ENCODE assay signal across 21 cellular contexts in genomic region chr4:29066856-29067255, GRCh38.
A peak's percentile ranks its signal among the peaks of the same experiment; 100 is the strongest.
DNase-seq lines count a peak whose midpoint lies in the region; ATAC-seq and TF ChIP-seq lines count a peak whose summit lies in the region.
"Had no signal": no experiment of that assay in that cellular context is flagged by ENCODE, and none has a peak within 500 bp of the region (broad histone marks: within the 10 kb centered on the region; RNA-seq: fewer than 3 reads in every experiment).

No MANE protein-coding gene starts in this region.

- peaks cover 22% of the 10 kb centered on the region for H3K36me3 Mint-ChIP-seq in HFFc6 (ENCODE audit: low read depth)
- H3K36me3 Mint-ChIP-seq: CD4-positive, CD25-positive, alpha-beta regulatory T cell; CD8-positive, alpha-beta T cell had no signal

- no peaks in the 10 kb centered on the region for H3K4me1 ChIP-seq in tibial nerve
- H3K4me1 ChIP-seq: BLaER1, Caco-2 had no signal

- no peaks in the 10 kb centered on the region for H3K27me3 ChIP-seq in tibial nerve
- H3K27me3 ChIP-seq: BLaER1 had no signal

- peaks cover 37% of the 10 kb centered on the region for H3K4me1 Mint-ChIP-seq in HFFc6 (ENCODE audit: low read depth)
- H3K4me1 Mint-ChIP-seq: B cell; CD4-positive, CD25-positive, alpha-beta regulatory T cell had no signal

- no peak overlapping the region; the same call in 1 of the 2 replicates for H3K4me3 Mint-ChIP-seq in HFFc6
- H3K4me3 Mint-ChIP-seq: B cell; CD4-positive, CD25-positive, alpha-beta regulatory T cell; CD8-positive, alpha-beta T cell; GM23338; H9 had no signal

- no peak for TF ChIP-seq EP300 in tibial nerve (IDR thresholded peaks at IDR 0.05)

- ATAC-seq in Right ventricle myocardium inferior (no peak), GM21367 (IDR thresholded peaks at IDR 0.05; ENCODE audit: unreplicated experiment) (no peak), HG02759 (IDR thresholded peaks at IDR 0.05; ENCODE audit: unreplicated experiment) (no peak)
- ATAC-seq: CD8-positive, alpha-beta T cell; GM12878; GM23338; HCT116 had no signal

- no peaks in the 10 kb centered on the region for H3K27me3 Mint-ChIP-seq in HFFc6 (ENCODE audit: insufficient read depth)
- H3K27me3 Mint-ChIP-seq: B cell; CD4-positive, CD25-positive, alpha-beta regulatory T cell had no signal

- intact Hi-C loops in Right ventricle myocardium inferior (cut with DNase I) = no loop called here

- peaks cover 0 to 7% (median 3%) of the 10 kb centered on the region in 4 donors for H3K9me3 ChIP-seq in tibial nerve
- H3K9me3 ChIP-seq: Caco-2 had no signal

- TF ChIP-seq CTCF in HFFc6 (IDR thresholded peaks at IDR 0.05) (no peak), fibroblast of the aortic adventitia (IDR thresholded peaks at IDR 0.05; ENCODE audit: insufficient read depth, low read length) (no peak), tibial nerve (IDR thresholded peaks at IDR 0.05) (no peak)

- no peak for TF ChIP-seq POLR2A in tibial nerve (IDR thresholded peaks at IDR 0.05)

- peak; percentile 21 for DNase-seq in EH (ENCODE audit: low read depth)
- DNase-seq in HFFc6 = peak; percentile 53
- DNase-seq in amniotic epithelial cell (ENCODE audit: low read depth) = peak; percentile 51
- DNase-seq in fibroblast of the aortic adventitia (ENCODE audit: low read depth) = peak; percentile 56
- no peak for DNase-seq in tibial nerve (ENCODE audit: low spot score in 2 of 2)
- DNase-seq in Right ventricle myocardium inferior (ENCODE audit: missing footprints) = no peak
- DNase-seq: Caco-2; CD4-positive, CD25-positive, alpha-beta regulatory T cell; CD8-positive, alpha-beta T cell; DMS79; GDM1; H9 had no signal

- H3K27ac Mint-ChIP-seq in HFFc6 = peak overlapping the region; percentile 43
- H3K27ac Mint-ChIP-seq: B cell; CD4-positive, CD25-positive, alpha-beta regulatory T cell; CD8-positive, alpha-beta T cell; GM23338; H9 had no signal

- H3K36me3 ChIP-seq in tibial nerve = no peaks in the 10 kb centered on the region
- H3K36me3 ChIP-seq: BLaER1 had no signal

- WGBS in tibial nerve, 2 donors = 85% methylated on average over 2 of the region's 2 CpGs

- no peak overlapping the region for H3K27ac ChIP-seq in tibial nerve
- H3K27ac ChIP-seq: 22Rv1, BLaER1, C4-2B had no signal

- H3K4me3 ChIP-seq in fibroblast of the aortic adventitia (ENCODE audit: low read depth, low read length) (no peak overlapping the region), tibial nerve (no peak overlapping the region)
- H3K4me3 ChIP-seq: BLaER1, GM12878, GM23338 had no signal

- peaks cover 4% of the 10 kb centered on the region for H3K9me3 Mint-ChIP-seq in HFFc6

Comparison
In these comparisons a context has a peak if more than half of its experiments do, and no peak if none do; other contexts are left out.
1. DNase-seq: peak in EH (single experiment), HFFc6 (single experiment), amniotic epithelial cell (single experiment) and fibroblast of the aortic adventitia (single experiment); none in tibial nerve (0 of 2) and Right ventricle myocardium inferior (single experiment).